29 cellular contexts compared by ENCODE assay signal in the genomic region with DNA sequence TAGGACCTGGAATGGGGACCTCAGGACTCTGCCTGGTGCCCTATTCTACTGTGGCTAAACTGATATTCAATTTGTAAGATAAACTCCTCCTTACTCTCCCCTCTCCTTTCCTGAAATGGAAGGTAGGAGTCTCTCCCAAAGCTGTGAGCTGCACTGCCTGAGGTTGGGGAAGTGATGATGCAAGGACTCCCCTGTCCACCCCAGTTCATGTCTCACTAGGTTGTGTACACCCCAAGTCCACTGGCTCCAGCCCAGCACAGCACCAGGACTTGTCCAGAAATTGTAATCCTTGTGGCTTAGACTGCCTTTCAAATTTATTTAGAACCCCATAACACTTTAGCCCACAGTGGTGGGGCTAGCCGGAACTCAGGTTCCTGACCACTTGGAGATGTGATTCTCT.
"Had no signal": no experiment of that assay in that cellular context is flagged by ENCODE, and none has a peak within 500 bp of the region (broad histone marks: within the 10 kb centered on the region; RNA-seq: fewer than 3 reads in every experiment).

No MANE protein-coding gene starts in this region.

- H3K27me3 ChIP-seq: ascending aorta, MG63, SJCRH30 had no signal

- H3K36me3 Mint-ChIP-seq: activated naive CD4-positive, alpha-beta T cell treated with anti-CD3 and anti-CD28 coated beads, Interleukin-2, amount 50 U/mL, for 24 hours; activated naive CD8-positive, alpha-beta T cell treated with anti-CD3 and anti-CD28 coated beads, Interleukin-2, amount 10 ng/mL, durations not matched to agents 7 days and 5 days had no signal

- H3K9me3 Mint-ChIP-seq: activated CD4-positive, alpha-beta T cell treated with anti-CD3 and anti-CD28 coated beads, Interleukin-2, amount 10 ng/mL, durations not matched to agents 7 days and 5 days had no signal

- H3K27ac Mint-ChIP-seq: activated CD4-positive, alpha-beta T cell treated with anti-CD3 and anti-CD28 coated beads for 36 hours; activated CD4-positive, alpha-beta T cell treated with anti-CD3 and anti-CD28 coated beads, Interleukin-2, amount 10 ng/mL, durations not matched to agents 7 days and 5 days; activated CD8-positive, alpha-beta T cell treated with anti-CD3 and anti-CD28 coated beads, Interleukin-2, amount 10 ng/mL, durations not matched to agents 7 days and 5 days; activated naive CD4-positive, alpha-beta T cell treated with anti-CD3 and anti-CD28 coated beads, Interleukin-2, amount 50 U/mL, for 24 hours; activated naive CD8-positive, alpha-beta T cell treated with anti-CD3 and anti-CD28 coated beads, Interleukin-2, amount 10 ng/mL, durations not matched to agents 7 days and 5 days; activated T-cell treated with anti-CD3 and anti-CD28 coated beads, Interleukin-2, amount 50 U/mL, for 24 hours; activated T-helper 2 cell treated with anti-CD3 and anti-CD28 coated beads, Interferon-gamma antibody, Interleukin-2, Interleukin-4, amounts not matched to agents 10 μg/mL and 5 μg/mL and 100 μg/mL, durations not matched to agents 14 hours and 24 hours and 36 hours; WTC11 had no signal

- H3K4me1 Mint-ChIP-seq: activated CD4-positive, alpha-beta T cell treated with anti-CD3 and anti-CD28 coated beads for 36 hours; activated CD4-positive, alpha-beta T cell treated with anti-CD3 and anti-CD28 coated beads, Interleukin-2, amount 10 ng/mL, durations not matched to agents 7 days and 5 days; activated naive CD4-positive, alpha-beta T cell treated with anti-CD3 and anti-CD28 coated beads, Interleukin-2, amount 50 U/mL, for 24 hours; activated naive CD8-positive, alpha-beta T cell treated with anti-CD3 and anti-CD28 coated beads, Interleukin-2, amount 10 ng/mL, durations not matched to agents 7 days and 5 days had no signal

- DNase-seq: activated CD4-positive, alpha-beta T cell treated with anti-CD3 and anti-CD28 coated beads for 36 hours; activated CD4-positive, alpha-beta T cell treated with anti-CD3 and anti-CD28 coated beads, Interleukin-2, amount 10 ng/mL, durations not matched to agents 7 days and 5 days; activated CD4-positive, alpha-beta T cell treated with anti-CD3 and anti-CD28 coated beads, Interleukin-2, amount 50 U/mL, for 48 hours; activated CD8-positive, alpha-beta T cell treated with anti-CD3 and anti-CD28 coated beads, Interleukin-2, amount 10 ng/mL, durations not matched to agents 7 days and 5 days; activated gamma-delta T cell; activated naive CD4-positive, alpha-beta T cell treated with Interleukin-2 at 50 U/mL for 16 hours; activated naive CD8-positive, alpha-beta T cell treated with anti-CD3 and anti-CD28 coated beads, Interleukin-2, amount 10 ng/mL, durations not matched to agents 7 days and 5 days; activated T-cell treated with anti-CD3 and anti-CD28 coated beads, Interleukin-2, amount 50 U/mL, for 24 hours; amygdala; KBM-7; NCI-H1048; NCI-H1105 treated with DMSO at 0.1 percent for 48 hours; NCI-H1436; NCI-H1694; NCI-H1930; NCI-H2081 treated with DMSO at 0.1 percent for 48 hours; NCI-H345; NCI-H524 treated with DMSO at 0.1 percent for 48 hours; NCI-H748 treated with DMSO at 0.1 percent for 48 hours; NK-92 treated with Interleukin-12 subunit alpha and Interleukin-12 subunit beta, amount 100 ng/mL, for 24 hours; SHP77; SJCRH30 had no signal

- H3K9me3 ChIP-seq: SJCRH30 had no signal

- H3K4me3 Mint-ChIP-seq: activated CD4-positive, alpha-beta T cell treated with anti-CD3 and anti-CD28 coated beads for 36 hours; activated CD4-positive, alpha-beta T cell treated with anti-CD3 and anti-CD28 coated beads, Interleukin-2, amount 10 ng/mL, durations not matched to agents 7 days and 5 days; activated CD8-positive, alpha-beta T cell treated with anti-CD3 and anti-CD28 coated beads, Interleukin-2, amount 10 ng/mL, durations not matched to agents 7 days and 5 days; activated naive CD4-positive, alpha-beta T cell treated with anti-CD3 and anti-CD28 coated beads, Interleukin-2, amount 50 U/mL, for 24 hours; activated naive CD8-positive, alpha-beta T cell treated with anti-CD3 and anti-CD28 coated beads, Interleukin-2, amount 10 ng/mL, durations not matched to agents 7 days and 5 days; activated T-cell treated with anti-CD3 and anti-CD28 coated beads, Interleukin-2, amount 50 U/mL, for 24 hours; WTC11 had no signal

- H3K4me3 ChIP-seq: ascending aorta, MG63, SJCRH30, SK-N-MC had no signal

- H3K27ac ChIP-seq: ascending aorta, SJCRH30, SK-N-MC had no signal

- ATAC-seq: activated CD4-positive, alpha-beta T cell treated with anti-CD3 and anti-CD28 coated beads for 36 hours; activated CD4-positive, CD25-positive, alpha-beta regulatory T cell treated with anti-CD3 and anti-CD28 coated beads, Interleukin-2, amount 50 U/mL, for 24 hours; activated CD8-positive, alpha-beta T cell treated with anti-CD3 and anti-CD28 coated beads, Interleukin-2, amount 10 ng/mL, durations not matched to agents 7 days and 5 days; WTC11 had no signal

- H3K36me3 ChIP-seq: ascending aorta, MG63, SJCRH30 had no signal

- H3K4me1 ChIP-seq: ascending aorta, SJCRH30 had no signal

- H3K27me3 Mint-ChIP-seq: activated CD4-positive, alpha-beta T cell treated with anti-CD3 and anti-CD28 coated beads, Interleukin-2, amount 10 ng/mL, durations not matched to agents 7 days and 5 days had no signal
